Comparison of ENCODE assay signal across 1 cellular context in genomic region chr9:15491950-15492349, GRCh38.
TF ChIP-seq lines count a peak whose summit lies in the region.

No MANE protein-coding gene starts in this region.

TF ChIP-seq in HepG2, 621 proteins besides CTCF, POLR2A, EP300 and RAD21 (continued from another document):
- TF ChIP-seq ZNF281 (CRISPR knock-in tag; IDR thresholded peaks at IDR 0.05; ENCODE audit: borderline replicate concordance), result peak; percentile 57; the same call in 1 of the 2 replicates
- TF ChIP-seq ZMYM4 (CRISPR knock-in tag; IDR thresholded peaks at IDR 0.05), result no peak
- no peak for TF ChIP-seq HHEX (CRISPR knock-in tag; IDR thresholded peaks at IDR 0.05)
- TF ChIP-seq, protein P1, sequence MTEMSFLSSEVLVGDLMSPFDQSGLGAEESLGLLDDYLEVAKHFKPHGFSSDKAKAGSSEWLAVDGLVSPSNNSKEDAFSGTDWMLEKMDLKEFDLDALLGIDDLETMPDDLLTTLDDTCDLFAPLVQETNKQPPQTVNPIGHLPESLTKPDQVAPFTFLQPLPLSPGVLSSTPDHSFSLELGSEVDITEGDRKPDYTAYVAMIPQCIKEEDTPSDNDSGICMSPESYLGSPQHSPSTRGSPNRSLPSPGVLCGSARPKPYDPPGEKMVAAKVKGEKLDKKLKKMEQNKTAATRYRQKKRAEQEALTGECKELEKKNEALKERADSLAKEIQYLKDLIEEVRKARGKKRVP (CRISPR knock-in tag; IDR thresholded peaks at IDR 0.05), result no peak
TF ChIP-seq in HepG2: peak in this region for 2.
